ENCODE assay signal across 1 cellular context in the genomic region with DNA sequence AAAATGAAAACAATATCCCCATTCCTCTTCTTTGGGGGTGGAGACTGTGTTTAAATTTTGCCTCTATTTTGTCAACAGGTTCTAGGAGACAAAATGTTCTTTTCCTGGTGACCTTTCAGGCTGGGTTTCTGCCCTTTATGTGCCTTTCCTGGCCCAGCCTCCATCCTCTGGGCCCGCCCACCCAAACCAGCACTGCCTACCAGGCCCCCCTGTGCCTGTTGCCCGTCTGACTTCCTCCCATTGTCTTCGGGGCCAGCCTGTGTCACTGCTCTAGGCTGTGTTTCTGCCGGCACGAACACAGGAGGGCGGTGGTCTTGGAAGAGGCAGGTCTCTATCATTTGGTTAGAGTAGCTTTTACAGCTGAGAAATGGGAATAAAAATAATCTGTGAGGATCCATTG.
TF ChIP-seq lines count a peak whose summit lies in the region.

No MANE protein-coding gene starts in this region.

TF ChIP-seq in H1, 55 proteins besides CTCF, POLR2A, EP300 and RAD21 (continued from another document):
- TF ChIP-seq SAP30 (IDR thresholded peaks at IDR 0.05; ENCODE audit: insufficient read depth, insufficient replicate concordance, low read length) (no peak), JUN (IDR thresholded peaks at IDR 0.05; ENCODE audit: low read depth, low read length) (no peak), SIN3A (conservative IDR thresholded peaks at IDR 0.05 in 1 of 2, IDR thresholded peaks at IDR 0.05 in 1 of 2; ENCODE audit: low read depth in 1 of 2, low read length in 2 of 2) (0 out of 4 replicates have a peak, but pooled peaks of 1 of the 2 experiments have one; percentile 48), ZNF274 (IDR thresholded peaks at IDR 0.05; ENCODE audit: borderline replicate concordance, extremely low read depth, low read length) (no peak), SIRT6 (IDR thresholded peaks at IDR 0.05; ENCODE audit: low read length) (no peak), POLR2AphosphoS5 (IDR thresholded peaks at IDR 0.05; ENCODE audit: low read depth, low read length) (peak; percentile 87)
